21 cellular contexts compared by ENCODE assay signal in the genomic region with DNA sequence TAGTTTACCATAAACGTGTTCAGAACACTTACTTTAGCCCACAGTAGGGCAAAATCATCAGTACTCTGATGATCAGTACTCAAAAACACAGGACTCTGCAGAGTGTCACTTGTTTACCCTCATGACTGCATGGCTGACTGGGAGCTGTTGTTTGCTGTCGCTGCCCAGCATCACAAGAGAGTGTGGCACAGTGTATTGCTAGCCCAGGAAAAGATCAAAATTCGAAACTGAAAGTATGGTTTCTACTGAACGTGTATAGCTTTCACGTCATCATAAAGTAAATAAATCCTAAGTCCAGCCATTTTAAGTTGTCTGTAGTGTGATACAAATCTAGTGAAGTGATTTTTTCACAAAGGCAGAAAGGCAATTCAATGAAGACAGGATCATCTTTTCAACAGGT.
DNase-seq lines count a peak whose midpoint lies in the region; ATAC-seq lines count a peak whose summit lies in the region.
"Had no signal": no experiment of that assay in that cellular context is flagged by ENCODE, and none has a peak within 500 bp of the region (broad histone marks: within the 10 kb centered on the region; RNA-seq: fewer than 3 reads in every experiment).

No MANE protein-coding gene starts in this region.

- H3K27ac Mint-ChIP-seq in CD8-positive, alpha-beta memory T cell = no peak overlapping the region
- no peak overlapping the region for H3K27ac Mint-ChIP-seq in effector memory CD8-positive, alpha-beta T cell
- H3K27ac Mint-ChIP-seq: activated CD4-positive, alpha-beta T cell treated with anti-CD3 and anti-CD28 coated beads, Interleukin-2, amount 10 ng/mL, durations not matched to agents 24 days and 14 days; natural killer cell; stimulated activated naive CD8-positive, alpha-beta T cell treated with anti-CD3 and anti-CD28 coated beads, Interleukin-15, Interleukin-2, amounts not matched to agents 100 ng/mL and 50 ng/mL, for 24 hours had no signal

- no peaks in the 10 kb centered on the region for H3K27me3 ChIP-seq in CD8-positive, alpha-beta memory T cell (ENCODE audit: insufficient read depth, low read length, poor library complexity, severe bottlenecking)
- H3K27me3 ChIP-seq: transverse colon had no signal

- CTCF ChIA-PET in CD8-positive, alpha-beta memory T cell (lab: Charles Lee) = no interaction called here

- POLR2A ChIA-PET in CD8-positive, alpha-beta memory T cell (lab: Charles Lee) = no interaction called here

- no peak overlapping the region for H3K4me3 ChIP-seq in CD8-positive, alpha-beta memory T cell (ENCODE audit: low read length)
- H3K4me3 ChIP-seq: pancreas, transverse colon had no signal

- no peaks in the 10 kb centered on the region for H3K4me1 ChIP-seq in CD8-positive, alpha-beta memory T cell (ENCODE audit: insufficient read depth, low read length)
- H3K4me1 ChIP-seq: pancreas, transverse colon had no signal

- H3K27ac ChIP-seq in CD8-positive, alpha-beta memory T cell (ENCODE audit: low read depth, low read length) = no peak overlapping the region
- H3K27ac ChIP-seq: pancreas, transverse colon had no signal

- peaks cover 0 to 2% (median 0%) of the 10 kb centered on the region in 5 donors for H3K9me3 Mint-ChIP-seq in CD8-positive, alpha-beta memory T cell
- no peaks in the 10 kb centered on the region for H3K9me3 Mint-ChIP-seq in effector memory CD8-positive, alpha-beta T cell
- H3K9me3 Mint-ChIP-seq: activated CD4-positive, alpha-beta T cell treated with anti-CD3 and anti-CD28 coated beads, Interleukin-2, amount 10 ng/mL, durations not matched to agents 24 days and 14 days; natural killer cell; stimulated activated naive CD8-positive, alpha-beta T cell treated with anti-CD3 and anti-CD28 coated beads, Interleukin-15, Interleukin-2, amounts not matched to agents 100 ng/mL and 50 ng/mL, for 24 hours had no signal

- H3K27me3 Mint-ChIP-seq in CD8-positive, alpha-beta memory T cell = peaks cover 15 to 34% of the 10 kb centered on the region in 2 donors
- peaks cover 25 to 34% of the 10 kb centered on the region in 2 donors for H3K27me3 Mint-ChIP-seq in effector memory CD8-positive, alpha-beta T cell

- H3K36me3 Mint-ChIP-seq in CD8-positive, alpha-beta memory T cell = no peaks in the 10 kb centered on the region
- no peaks in the 10 kb centered on the region for H3K36me3 Mint-ChIP-seq in effector memory CD8-positive, alpha-beta T cell (ENCODE audit: insufficient read depth)
- H3K36me3 Mint-ChIP-seq: natural killer cell had no signal

- no peak for DNase-seq in CD8-positive, alpha-beta memory T cell
- DNase-seq in EL (peak; percentile 3), NCI-H345 treated with DMSO at 0.1 percent for 48 hours (lab: John Stamatoyannopoulos, UW; ENCODE audit: unreplicated experiment) (peak; percentile 86), hippocampal formation (lab: John Stamatoyannopoulos, UW) (no peak)
- no peak for DNase-seq in effector memory CD8-positive, alpha-beta T cell
- no peak for DNase-seq in activated CD4-positive, alpha-beta T cell treated with anti-CD3 and anti-CD28 coated beads, Interleukin-2, amount 50 U/mL, for 4 hours
- DNase-seq in stimulated activated CD4-positive, alpha-beta T cell treated with anti-CD3 and anti-CD28 coated beads, Interleukin-15, amount 100 ng/mL, for 24 hours = no peak
- DNase-seq: activated CD4-positive, alpha-beta T cell treated with anti-CD3 and anti-CD28 coated beads, Interleukin-2, amount 10 ng/mL, durations not matched to agents 24 days and 14 days; amygdala; erythroblast; KG1; left cardiac atrium; natural killer cell; NCI-H1092 treated with DMSO at 0.1 percent for 48 hours; NCI-H69; pancreas; stimulated activated CD4-positive, alpha-beta T cell treated with anti-CD3 and anti-CD28 coated beads, Interleukin-2, amount 100 ng/mL, for 24 hours; SW 1271; transverse colon had no signal

- peaks cover 8 to 14% (median 13%) of the 10 kb centered on the region in 3 donors for H3K4me1 Mint-ChIP-seq in CD8-positive, alpha-beta memory T cell
- H3K4me1 Mint-ChIP-seq in effector memory CD8-positive, alpha-beta T cell (ENCODE audit: low read depth in 2 of 2) = peaks cover 3 to 5% of the 10 kb centered on the region in 2 donors
- H3K4me1 Mint-ChIP-seq: activated CD4-positive, alpha-beta T cell treated with anti-CD3 and anti-CD28 coated beads, Interleukin-2, amount 10 ng/mL, durations not matched to agents 24 days and 14 days; natural killer cell had no signal

- H3K36me3 ChIP-seq in CD8-positive, alpha-beta memory T cell (ENCODE audit: insufficient read depth, low read length) = no peaks in the 10 kb centered on the region
- H3K36me3 ChIP-seq: pancreas, transverse colon had no signal

- no peaks in the 10 kb centered on the region for H3K9me3 ChIP-seq in CD8-positive, alpha-beta memory T cell (ENCODE audit: low read length)
- H3K9me3 ChIP-seq: pancreas, transverse colon had no signal

- H3K4me3 Mint-ChIP-seq in CD8-positive, alpha-beta memory T cell = peak overlapping the region in 6 of 7 donors; percentile 18 to 54 (median 46)
- H3K4me3 Mint-ChIP-seq in effector memory CD8-positive, alpha-beta T cell = no peak overlapping the region
- H3K4me3 Mint-ChIP-seq: activated CD4-positive, alpha-beta T cell treated with anti-CD3 and anti-CD28 coated beads, Interleukin-2, amount 10 ng/mL, durations not matched to agents 24 days and 14 days; natural killer cell; stimulated activated naive CD8-positive, alpha-beta T cell treated with anti-CD3 and anti-CD28 coated beads, Interleukin-15, Interleukin-2, amounts not matched to agents 100 ng/mL and 50 ng/mL, for 24 hours had no signal

- ATAC-seq in effector memory CD8-positive, alpha-beta T cell (replicated peaks) = peak; percentile 67
- no peak for ATAC-seq in GM18858 (IDR thresholded peaks at IDR 0.05; ENCODE audit: unreplicated experiment)
- ATAC-seq: left cardiac atrium had no signal

Comparison
In these comparisons a context has a peak if more than half of its experiments do, and no peak if none do; other contexts are left out.
1. DNase-seq: peak in EL (single experiment) and NCI-H345 treated with DMSO at 0.1 percent for 48 hours (single experiment); none in CD8-positive, alpha-beta memory T cell (0 of 5), effector memory CD8-positive, alpha-beta T cell (0 of 3), hippocampal formation (0 of 2), activated CD4-positive, alpha-beta T cell treated with anti-CD3 and anti-CD28 coated beads, Interleukin-2, amount 50 U/mL, for 4 hours (0 of 2) and stimulated activated CD4-positive, alpha-beta T cell treated with anti-CD3 and anti-CD28 coated beads, Interleukin-15, amount 100 ng/mL, for 24 hours (single experiment).
2. H3K4me3 Mint-ChIP-seq: peak in CD8-positive, alpha-beta memory T cell (6 of 7); none in effector memory CD8-positive, alpha-beta T cell (0 of 2).